ENCODE assay signal across 1 cellular context in the genomic region with DNA sequence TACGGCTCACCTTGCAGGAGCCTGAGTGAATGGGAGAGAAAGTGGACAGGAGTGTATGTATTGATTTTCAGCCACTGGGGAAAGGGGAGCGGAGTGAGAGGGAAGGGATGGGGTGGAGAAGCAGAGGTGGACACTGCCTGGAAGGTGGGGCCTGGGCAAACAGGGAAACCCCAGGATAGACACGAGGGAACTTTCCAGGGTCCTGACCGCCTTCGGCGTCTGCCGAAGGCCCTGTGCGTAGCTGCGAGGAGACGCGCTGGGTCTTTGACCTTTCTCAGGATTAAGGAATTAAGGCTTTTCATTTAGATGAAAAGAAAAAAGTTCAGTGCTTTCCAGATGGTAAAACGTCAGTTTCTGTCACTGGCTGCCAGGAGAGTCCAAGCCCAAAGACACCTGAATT.
TF ChIP-seq lines count a peak whose summit lies in the region.

No MANE protein-coding gene starts in this region.

TF ChIP-seq in SK-N-SH, 30 proteins besides CTCF, POLR2A, EP300 and RAD21:
- peak; percentile 82 for TF ChIP-seq REST (IDR thresholded peaks at IDR 0.05; ENCODE audit: low read depth, low read length)
- no peak for TF ChIP-seq YY1 (IDR thresholded peaks at IDR 0.05; ENCODE audit: low read depth)
TF ChIP-seq in SK-N-SH: peak in this region for 1.
